Comparison of ENCODE assay signal across 27 cellular contexts in genomic region chrX:14712096-14712495, GRCh38.
DNase-seq lines count a peak whose midpoint lies in the region; ATAC-seq and TF ChIP-seq lines count a peak whose summit lies in the region.
"Had no signal": no experiment of that assay in that cellular context is flagged by ENCODE, and none has a peak within 500 bp of the region (broad histone marks: within the 10 kb centered on the region; RNA-seq: fewer than 3 reads in every experiment).

No MANE protein-coding gene starts in this region.

- H3K4me2 ChIP-seq in SK-N-SH = no peak overlapping the region
- H3K4me2 ChIP-seq: smooth muscle cell had no signal

- no peaks in the 10 kb centered on the region for H3K9me3 ChIP-seq in SK-N-SH
- H3K9me3 ChIP-seq: esophagus squamous epithelium, HAP-1, psoas muscle, thyroid gland had no signal

- H2AFZ ChIP-seq in SK-N-SH (ENCODE audit: low read depth) = no peak overlapping the region

- no peaks in the 10 kb centered on the region for H3K9me3 Mint-ChIP-seq in activated naive CD4-positive, alpha-beta T cell treated with anti-CD3 and anti-CD28 coated beads, Interleukin-2, amount 50 U/mL, for 72 hours
- H3K9me3 Mint-ChIP-seq: activated naive CD4-positive, alpha-beta T cell treated with anti-CD3 and anti-CD28 coated beads, Interleukin-2, amount 10 ng/mL, durations not matched to agents 7 days and 5 days had no signal

- no peaks in the 10 kb centered on the region for H3K36me3 Mint-ChIP-seq in activated naive CD4-positive, alpha-beta T cell treated with anti-CD3 and anti-CD28 coated beads, Interleukin-2, amount 50 U/mL, for 72 hours
- H3K36me3 Mint-ChIP-seq: activated naive CD4-positive, alpha-beta T cell treated with anti-CD3 and anti-CD28 coated beads, Interleukin-2, amount 10 ng/mL, durations not matched to agents 7 days and 5 days had no signal

- H3K9ac ChIP-seq in SK-N-SH = no peak overlapping the region

- H3K36me3 ChIP-seq in SK-N-SH (replicated peaks in 1 of 2; ENCODE audit: control insufficient read depth in 1 of 2, insufficient read depth in 2 of 2, low read length in 1 of 2) (no peaks in the 10 kb centered on the region), H7 (replicated peaks; ENCODE audit: control insufficient read depth, insufficient read depth, low read length) (no peaks in the 10 kb centered on the region)
- H3K36me3 ChIP-seq: esophagus squamous epithelium, HAP-1, thyroid gland had no signal

- peak; percentile 26 for TF ChIP-seq CTCF in AG09309 (IDR thresholded peaks at IDR 0.05; ENCODE audit: control insufficient read depth, insufficient read depth, low read depth, low read length, missing control alignments)
- peak; percentile 6 for TF ChIP-seq CTCF in HFF-Myc (IDR thresholded peaks at IDR 0.05; ENCODE audit: low read depth, low read length, missing control alignments)
- peak; percentile 47; the same call in 1 of the 2 replicates for TF ChIP-seq CTCF in SK-N-SH (IDR thresholded peaks at IDR 0.05)
- TF ChIP-seq CTCF in fibroblast of villous mesenchyme (IDR thresholded peaks at IDR 0.05; ENCODE audit: insufficient read depth, low read depth, low read length) = no peak

- DNase-seq in AG09309 (ENCODE audit: low read depth) (no peak), HFF-Myc (ENCODE audit: extremely low read depth, low read depth) (peak; percentile 2), SK-N-SH (no peak), fibroblast of villous mesenchyme (ENCODE audit: low read depth) (peak; percentile 3), H7 (no peak), NCI-H1436 (lab: John Stamatoyannopoulos, UW) (no peak)
- no peak for DNase-seq in activated naive CD4-positive, alpha-beta T cell treated with anti-CD3 and anti-CD28 coated beads, Interleukin-2, amount 50 U/mL, for 72 hours (ENCODE audit: low spot score in 2 of 2)
- DNase-seq: ACHN; activated CD8-positive, alpha-beta memory T cell treated with anti-CD3 and anti-CD28 coated beads for 24 hours; activated naive CD4-positive, alpha-beta T cell treated with anti-CD3 and anti-CD28 coated beads, Interleukin-2, amount 10 ng/mL, durations not matched to agents 7 days and 5 days; activated T-cell treated with anti-CD3 and anti-CD28 coated beads, Interleukin-2, amount 50 U/mL, for 48 hours; aorta; effector CD4-positive, alpha-beta T cell; esophagus squamous epithelium; GF-D8; left colon; NCI-H146; NK-92 treated with Interleukin-12 subunit alpha and Interleukin-12 subunit beta, amount 100 ng/mL, for 24 hours; psoas muscle; stimulated activated CD4-positive, alpha-beta T cell treated with anti-CD3 and anti-CD28 coated beads, Interleukin-2, amount 100 ng/mL, for 48 hours; stimulated activated naive CD8-positive, alpha-beta T cell treated with anti-CD3 and anti-CD28 coated beads, Interleukin-15, Interleukin-2, amounts not matched to agents 100 U/mL and 50 U/mL, for 24 hours; T-helper 9 cell; thyroid gland had no signal

- 47% methylated on average over 3 of the region's 3 CpGs for WGBS in SK-N-SH (ENCODE audit: low lambda C conversion rate)

- H3K9me2 ChIP-seq in SK-N-SH = no peaks in the 10 kb centered on the region

- no peak for TF ChIP-seq EP300 in SK-N-SH (IDR thresholded peaks at IDR 0.05; ENCODE audit: borderline replicate concordance in 1 of 2, low read depth in 1 of 2, low read length in 1 of 2)

- no peak overlapping the region for H3K27ac ChIP-seq in SK-N-SH (ENCODE audit: low read depth in 2 of 2, low read length in 1 of 2)
- H3K27ac ChIP-seq: C4-2B, esophagus squamous epithelium, psoas muscle, thyroid gland had no signal

- H3K4me3 ChIP-seq in AG09309 (ENCODE audit: control insufficient read depth, low read depth, low read length) (no peak overlapping the region), HFF-Myc (replicated peaks; ENCODE audit: low read depth, low read length) (no peak overlapping the region), SK-N-SH (ENCODE audit: low read depth in 2 of 2, low read length in 1 of 2) (no peak overlapping the region), fibroblast of villous mesenchyme (ENCODE audit: low read depth, low read length) (no peak overlapping the region), H7 (ENCODE audit: insufficient read depth, low read depth, low read length) (no peak overlapping the region)
- H3K4me3 ChIP-seq: esophagus squamous epithelium, HAP-1, psoas muscle, smooth muscle cell, thyroid gland had no signal

- H3K27me3 ChIP-seq in SK-N-SH (ENCODE audit: insufficient read depth) (no peaks in the 10 kb centered on the region), H7 (ENCODE audit: control insufficient read depth, insufficient read depth, low read length) (no peaks in the 10 kb centered on the region)
- H3K27me3 ChIP-seq: esophagus squamous epithelium had no signal

- POLR2A ChIA-PET in SK-N-SH (lab: Yijun Ruan, JAX) = no interaction called here

- H3F3A ChIP-seq in SK-N-SH (replicated peaks; ENCODE audit: insufficient read depth) = no peaks in the 10 kb centered on the region

- H3K27ac Mint-ChIP-seq in activated naive CD4-positive, alpha-beta T cell treated with anti-CD3 and anti-CD28 coated beads, Interleukin-2, amount 50 U/mL, for 72 hours = no peak overlapping the region
- H3K27ac Mint-ChIP-seq: activated naive CD4-positive, alpha-beta T cell treated with anti-CD3 and anti-CD28 coated beads, Interleukin-2, amount 10 ng/mL, durations not matched to agents 7 days and 5 days had no signal

- TF ChIP-seq RAD21 in SK-N-SH (IDR thresholded peaks at IDR 0.05; ENCODE audit: low read length) = peak; percentile 26; the same call in 1 of the 2 replicates

- no peaks in the 10 kb centered on the region for H4K20me1 ChIP-seq in SK-N-SH (ENCODE audit: insufficient read depth)

- ATAC-seq in GM21528 (IDR thresholded peaks at IDR 0.05; ENCODE audit: low FRiP score, unreplicated experiment) = no peak
- no peak for ATAC-seq in activated naive CD4-positive, alpha-beta T cell treated with anti-CD3 and anti-CD28 coated beads, Interleukin-2, amount 50 U/mL, for 72 hours
- ATAC-seq: left colon; psoas muscle; stimulated activated naive CD8-positive, alpha-beta T cell treated with anti-CD3 and anti-CD28 coated beads, Interleukin-15, Interleukin-2, amounts not matched to agents 100 U/mL and 50 U/mL, for 24 hours had no signal

- no peaks in the 10 kb centered on the region for H3K79me2 ChIP-seq in SK-N-SH (ENCODE audit: insufficient read depth)

- CTCF ChIA-PET in SK-N-SH (lab: Yijun Ruan, JAX) = no interaction called here

- no peaks in the 10 kb centered on the region for H3K4me1 ChIP-seq in SK-N-SH (ENCODE audit: control insufficient read depth in 1 of 2, insufficient read depth in 2 of 2, low read depth in 1 of 2, low read length in 1 of 2)
- H3K4me1 ChIP-seq: esophagus squamous epithelium, HAP-1, psoas muscle, thyroid gland had no signal

TF ChIP-seq in SK-N-SH, 30 proteins besides CTCF, POLR2A, EP300 and RAD21:
- TF ChIP-seq, protein P1, sequence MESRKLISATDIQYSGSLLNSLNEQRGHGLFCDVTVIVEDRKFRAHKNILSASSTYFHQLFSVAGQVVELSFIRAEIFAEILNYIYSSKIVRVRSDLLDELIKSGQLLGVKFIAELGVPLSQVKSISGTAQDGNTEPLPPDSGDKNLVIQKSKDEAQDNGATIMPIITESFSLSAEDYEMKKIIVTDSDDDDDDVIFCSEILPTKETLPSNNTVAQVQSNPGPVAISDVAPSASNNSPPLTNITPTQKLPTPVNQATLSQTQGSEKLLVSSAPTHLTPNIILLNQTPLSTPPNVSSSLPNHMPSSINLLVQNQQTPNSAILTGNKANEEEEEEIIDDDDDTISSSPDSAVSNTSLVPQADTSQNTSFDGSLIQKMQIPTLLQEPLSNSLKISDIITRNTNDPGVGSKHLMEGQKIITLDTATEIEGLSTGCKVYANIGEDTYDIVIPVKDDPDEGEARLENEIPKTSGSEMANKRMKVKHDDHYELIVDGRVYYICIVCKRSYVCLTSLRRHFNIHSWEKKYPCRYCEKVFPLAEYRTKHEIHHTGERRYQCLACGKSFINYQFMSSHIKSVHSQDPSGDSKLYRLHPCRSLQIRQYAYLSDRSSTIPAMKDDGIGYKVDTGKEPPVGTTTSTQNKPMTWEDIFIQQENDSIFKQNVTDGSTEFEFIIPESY (IDR thresholded peaks at IDR 0.05; ENCODE audit: borderline replicate concordance, low read depth) = no peak
- peak; percentile 4; the same call in 1 of the 2 replicates for TF ChIP-seq SMC3 (IDR thresholded peaks at IDR 0.05; ENCODE audit: low read depth, low read length)
- no peak for TF ChIP-seq RFX5 (IDR thresholded peaks at IDR 0.05; ENCODE audit: low read length)
- no peak for TF ChIP-seq MEF2A (IDR thresholded peaks at IDR 0.05; ENCODE audit: borderline replicate concordance, low read depth)
TF ChIP-seq in SK-N-SH: peak in this region for 1.

Comparison
In these comparisons a context has a peak if more than half of its experiments do, and no peak if none do; other contexts are left out.
1. DNase-seq: peak in HFF-Myc (single experiment) and fibroblast of villous mesenchyme (single experiment); none in AG09309 (single experiment), SK-N-SH (single experiment), H7 (single experiment), activated naive CD4-positive, alpha-beta T cell treated with anti-CD3 and anti-CD28 coated beads, Interleukin-2, amount 50 U/mL, for 72 hours (0 of 2) and NCI-H1436 (single experiment).